Comparison of ENCODE assay signal across 8 cellular contexts in genomic region chr5:103258368-103258956, GRCh38. TPM values are rescaled to one million over a fixed set of nuclear protein-coding genes. Genes with fewer than 3 reads are reported as not detected.
DNase-seq lines count a peak whose midpoint lies in the region; ATAC-seq, FAIRE-seq and TF ChIP-seq lines count a peak whose summit lies in the region.

MACIR (plus strand) TSS chr5:103258763; CDS start chr5:103275920, 17,157 bp downstream.

- CTCF ChIA-PET in OCI-LY7 (lab: Charles Lee; ENCODE audit: unreplicated experiment) = no interaction called here
- CTCF ChIA-PET in endothelial cell of umbilical vein (lab: Charles Lee) = interaction anchor here (0.5 to 5.0 kb wide), 15 partner anchors 11 to 478 kb away, joined by 3 to 35 read pairs (median 4); partner anchors contain the start of gene GIN1

- no peaks in the 10 kb centered on the region for H3K9me2 ChIP-seq in OCI-LY7 (ENCODE audit: insufficient read depth, low read length)

- H4K20me1 ChIP-seq in OCI-LY7 (ENCODE audit: insufficient read depth, low read length) = peaks cover 16% of the 10 kb centered on the region
- H4K20me1 ChIP-seq in endothelial cell of umbilical vein (replicated peaks; ENCODE audit: control insufficient read depth, extremely low read depth, insufficient read depth, low read length) = no peaks in the 10 kb centered on the region

- TF ChIP-seq POLR2A in endothelial cell of umbilical vein (IDR thresholded peaks at IDR 0.05; ENCODE audit: low read depth, low read length) = peak; percentile 69

- H3K36me3 ChIP-seq in OCI-LY7 (ENCODE audit: insufficient read depth, low read length) = no peaks in the 10 kb centered on the region
- H3K36me3 ChIP-seq in endothelial cell of umbilical vein (ENCODE audit: control insufficient read depth in 2 of 2, extremely low read depth in 1 of 2, insufficient read depth in 2 of 2, low read length in 2 of 2) = no peaks in the 10 kb centered on the region

- POLR2A ChIA-PET in OCI-LY7 (lab: Charles Lee) = interaction anchor here (0.6 to 2.2 kb wide), 9 partner anchors 16 to 502 kb away, joined by 3 to 9 read pairs (median 6); partner anchors contain the start of genes GIN1 and PPIP5K2
- POLR2A ChIA-PET in endothelial cell of umbilical vein (lab: Charles Lee) = interaction anchor here (0.6 to 1.2 kb wide), 3 partner anchors 38 to 214 kb away, joined by 3 to 4 read pairs (median 3); partner anchors contain the start of genes GIN1 and PPIP5K2

- peak within 1 kb of the TSS; percentile 80 for H3K9ac ChIP-seq in endothelial cell of umbilical vein (replicated peaks; ENCODE audit: extremely low read depth, insufficient read depth, low read length)

- H3K27ac ChIP-seq in OCI-LY7 (ENCODE audit: low read depth, low read length, poor library complexity, severe bottlenecking) (peak within 1 kb of the TSS; percentile 62), endothelial cell of umbilical vein (ENCODE audit: insufficient read depth, low read depth, low read length) (peak within 1 kb of the TSS; percentile 76)

- peaks cover 18% of the 10 kb centered on the region for H3K4me1 ChIP-seq in OCI-LY7 (ENCODE audit: insufficient read depth, low read length, poor library complexity, severe bottlenecking)
- peaks cover 8% of the 10 kb centered on the region for H3K4me1 ChIP-seq in endothelial cell of umbilical vein (ENCODE audit: control insufficient read depth, extremely low read depth, insufficient read depth, low read length)

- ATAC-seq in GM21528 (IDR thresholded peaks at IDR 0.05; ENCODE audit: low FRiP score, unreplicated experiment) = peak; percentile 79

- H2AFZ ChIP-seq in OCI-LY7 (ENCODE audit: low read length) = peak within 1 kb of the TSS; percentile 73; the same call in 1 of the 2 replicates
- peak within 1 kb of the TSS; percentile 92 for H2AFZ ChIP-seq in endothelial cell of umbilical vein (ENCODE audit: low read depth, low read length)

- H3K27me3 ChIP-seq in endothelial cell of umbilical vein (ENCODE audit: control insufficient read depth in 2 of 2, insufficient read depth in 2 of 2, low read length in 2 of 2) = no peaks in the 10 kb centered on the region

- no peaks in the 10 kb centered on the region for H3K9me1 ChIP-seq in endothelial cell of umbilical vein (replicated peaks; ENCODE audit: control insufficient read depth, extremely low read depth, insufficient read depth, low read length)

- H3K9me3 ChIP-seq in OCI-LY7 (ENCODE audit: low read length) (no peaks in the 10 kb centered on the region), endothelial cell of umbilical vein (replicated peaks; ENCODE audit: control insufficient read depth, insufficient read depth, low read length) (no peaks in the 10 kb centered on the region)

- H3K79me2 ChIP-seq in OCI-LY7 (ENCODE audit: insufficient read depth, low read depth, low read length) (peaks cover 38% of the 10 kb centered on the region; the same call in 1 of the 2 replicates), endothelial cell of umbilical vein (ENCODE audit: control insufficient read depth, insufficient read depth, low read length) (peaks cover 37% of the 10 kb centered on the region)

- 0 out of 2 replicates have a peak, but pooled peaks have one; percentile 11 for TF ChIP-seq CTCF in OCI-LY7 (conservative IDR thresholded peaks at IDR 0.05; ENCODE audit: low read length)
- no peak for TF ChIP-seq CTCF in endothelial cell of umbilical vein (IDR thresholded peaks at IDR 0.05; ENCODE audit: extremely low read depth in 1 of 2, insufficient read depth in 1 of 2, low read depth in 1 of 2, low read length in 2 of 2)

- H3K4me2 ChIP-seq in OCI-LY7 (ENCODE audit: low read length) = peak within 1 kb of the TSS; percentile 79
- peak within 1 kb of the TSS; percentile 68 for H3K4me2 ChIP-seq in endothelial cell of umbilical vein (ENCODE audit: insufficient read depth, low read length)

- peak; percentile 96 for DNase-seq in DMS 273 treated with DMSO at 0.1 percent for 48 hours (lab: John Stamatoyannopoulos, UW)
- peak; percentile 71 for DNase-seq in HuH-7.5 (ENCODE audit: low spot score)
- DNase-seq in OCI-LY7 (ENCODE audit: low spot score) = peak; percentile 96
- DNase-seq in activated T-cell treated with anti-CD3 and anti-CD28 coated beads for 4 hours = peak; percentile 86
- DNase-seq in endothelial cell of umbilical vein (ENCODE audit: low read depth, low spot score) = peak; percentile 99
- peak; percentile 96 for DNase-seq in midbrain (lab: John Stamatoyannopoulos, UW)
- peak; percentile 89 to 92 for DNase-seq in stimulated activated CD8-positive, alpha-beta memory T cell treated with anti-CD3 and anti-CD28 coated beads, Interleukin-15, amount 100 ng/mL, for 48 hours (ENCODE audit: low read depth in 2 of 2)

- intact Hi-C loops in OCI-LY7 (cut with micrococcal nuclease; ENCODE audit: unreplicated experiment) = loop anchor here (1.0 kb wide), 1 partner anchor 138 kb away; the partner anchor contains the start of genes GIN1 and PPIP5K2
- intact Hi-C loops in endothelial cell of umbilical vein (cut with micrococcal nuclease) = loop anchor here (1.0 to 5.0 kb wide), 7 partner anchors 12 to 304 kb away; partner anchors contain the start of genes GIN1, NUDT12 and PPIP5K2

- BruUV-seq in OCI-LY7 (replicated peaks; lab: Mats Ljungman, UMichigan) (no TSS peak), endothelial cell of umbilical vein (replicated peaks; lab: Mats Ljungman, UMichigan) (no TSS peak)

- H3K4me3 ChIP-seq in OCI-LY7 (ENCODE audit: low read depth, low read length, poor library complexity, severe bottlenecking) = peak within 1 kb of the TSS; percentile 81
- peak within 1 kb of the TSS; percentile 47 to 75 (median 69) for H3K4me3 ChIP-seq in endothelial cell of umbilical vein (replicated peaks in 1 of 3; ENCODE audit: insufficient read depth in 1 of 3, low read depth in 1 of 3, low read length in 3 of 3)

- dilution Hi-C loops in endothelial cell of umbilical vein (cut with MboI; ENCODE audit: extremely low pct_ligation_motif_present, low sequenced_read_pairs) = no loop called here

- FAIRE-seq in endothelial cell of umbilical vein (lab: Jason Lieb, UNC) = peak; percentile 96

TF ChIP-seq in endothelial cell of umbilical vein, 7 proteins besides CTCF, POLR2A, EP300 and RAD21:
- no peak for TF ChIP-seq GATA2 (IDR thresholded peaks at IDR 0.05; ENCODE audit: insufficient read depth, insufficient read length, low read depth, low read length)
- TF ChIP-seq POLR2AphosphoS5 (IDR thresholded peaks at IDR 0.05; ENCODE audit: insufficient read depth, low read depth, low read length) = peak; percentile 23
- TF ChIP-seq MYC (IDR thresholded peaks at IDR 0.05; ENCODE audit: low read depth, low read length) = no peak
- TF ChIP-seq FOS (IDR thresholded peaks at IDR 0.05; ENCODE audit: borderline replicate concordance, insufficient read depth, low read length) = no peak
- TF ChIP-seq JUN (IDR thresholded peaks at IDR 0.05; ENCODE audit: borderline replicate concordance, insufficient read depth, insufficient read length, low read depth) = no peak
- TF ChIP-seq MAX (IDR thresholded peaks at IDR 0.05; ENCODE audit: insufficient read depth, insufficient read length) = no peak
- TF ChIP-seq EZH2 (IDR thresholded peaks at IDR 0.05; ENCODE audit: borderline replicate concordance, low read depth, low read length, severe bottlenecking) = no peak

RNA-seq across cellular contexts. Expression of gene MACIR, which starts in this region (rescaled TPM):
- 10.9 and 13.8 TPM in 2 replicates for total RNA-seq in OCI-LY7 (2014; rRNA removed; shearing (Covaris generic))
- 9.1 and 11.7 TPM in 2 replicates for total RNA-seq in OCI-LY7 (2022)
- total RNA-seq in endothelial cell of umbilical vein = 9.3 and 9.6 TPM in 2 replicates
- 3.9 and 4.0 TPM in 2 replicates for polyA plus RNA-seq in endothelial cell of umbilical vein
- polyA plus RNA-seq in endothelial cell of umbilical vein (2011; cell fraction: cytosol; rRNA removed) = 4.3 and 4.8 TPM in 2 replicates
- polyA plus RNA-seq in endothelial cell of umbilical vein (2011; cell fraction: nucleus; rRNA removed) = 9.0 and 10.9 TPM in 2 replicates
- 9.6 and 11.3 TPM in 2 replicates for polyA plus RNA-seq in endothelial cell of umbilical vein (2012)
- 7.6 and 9.1 TPM in 2 replicates for polyA minus RNA-seq in endothelial cell of umbilical vein
- polyA minus RNA-seq in endothelial cell of umbilical vein (2011; cell fraction: cytosol; rRNA and poly(A)+ RNA removed) = 11.8 TPM
- 4.5 and 5.3 TPM in 2 replicates for polyA minus RNA-seq in endothelial cell of umbilical vein (2011; cell fraction: nucleus; rRNA and poly(A)+ RNA removed)

Comparison
In these comparisons a context has a peak if more than half of its experiments do, and no peak if none do; other contexts are left out.
1. Peak in every context shown above with its lines: DNase-seq, ATAC-seq, H3K4me3 ChIP-seq and H3K27ac ChIP-seq.